In the genomic region with DNA sequence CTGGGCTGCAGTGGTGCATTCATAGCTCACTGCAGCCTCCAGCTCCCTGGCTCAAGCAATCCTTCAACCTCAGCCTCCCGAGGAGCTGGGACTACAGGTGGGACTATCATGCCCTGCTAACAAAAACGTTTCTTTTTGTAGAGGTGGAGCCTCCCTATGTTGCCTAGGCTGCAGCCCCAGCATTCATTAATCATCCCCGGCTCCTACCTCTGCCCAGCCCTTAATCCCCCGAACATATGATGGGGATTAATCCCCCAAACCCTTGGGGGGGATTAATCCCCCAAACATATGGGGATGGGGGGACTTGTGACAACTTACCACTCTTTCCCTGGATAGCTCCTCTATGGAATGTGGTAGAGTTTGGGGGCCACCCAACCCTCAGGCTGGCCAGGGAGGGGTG, we compare ENCODE assay signal across 23 cellular contexts. TPM values are rescaled to one million over a fixed set of nuclear protein-coding genes. Genes with fewer than 3 reads are reported as not detected.
"Had no signal": no experiment of that assay in that cellular context is flagged by ENCODE, and none has a peak within 500 bp of the region (broad histone marks: within the 10 kb centered on the region; RNA-seq: fewer than 3 reads in every experiment).

No MANE protein-coding gene starts in this region.

- H3K27me3 ChIP-seq: ascending aorta, breast epithelium, colonic mucosa had no signal

- H3K27ac ChIP-seq: ascending aorta, breast epithelium, cardiac muscle cell, colonic mucosa, epithelial cell of prostate, esophagus squamous epithelium, gastroesophageal sphincter, heart right ventricle had no signal

- H3K36me3 ChIP-seq: breast epithelium, cardiac muscle cell, colonic mucosa had no signal

- H3K4me3 ChIP-seq: ascending aorta, breast epithelium, cardiac muscle cell, colonic mucosa, esophagus squamous epithelium, gastroesophageal sphincter, heart right ventricle had no signal

- DNase-seq: activated CD4-positive, alpha-beta T cell treated with anti-CD3 and anti-CD28 coated beads for 1 hour; activated CD4-positive, alpha-beta T cell treated with anti-CD3 and anti-CD28 coated beads for 4 hours; activated CD4-positive, alpha-beta T cell treated with anti-CD3 and anti-CD28 coated beads, Interleukin-2, amount 10 ng/mL, durations not matched to agents 7 days and 5 days; activated CD4-positive, alpha-beta T cell treated with anti-CD3 and anti-CD28 coated beads, Interleukin-2, amount 50 U/mL, for 4 hours; activated CD8-positive, alpha-beta memory T cell treated with anti-CD3 and anti-CD28 coated beads, Interleukin-2, amount 50 U/mL, for 48 hours; activated gamma-delta T cell; activated naive CD4-positive, alpha-beta T cell; activated naive CD8-positive, alpha-beta T cell treated with anti-CD3 and anti-CD28 coated beads, Interleukin-2, amount 10 ng/mL, durations not matched to agents 7 days and 5 days; activated T-cell treated with anti-CD3 and anti-CD28 coated beads for 4 hours; activated T-cell treated with anti-CD3 and anti-CD28 coated beads, Interleukin-2, amount 50 U/mL, for 24 hours; activated T-cell treated with anti-CD3 and anti-CD28 coated beads, Interleukin-2, amount 50 U/mL, for 72 hours; central memory CD4-positive, alpha-beta T cell; cerebellar nuclear complex; effector CD8-positive, alpha-beta T cell; esophagus squamous epithelium had no signal

- H3K4me1 ChIP-seq: ascending aorta, breast epithelium had no signal

- H3K9me3 ChIP-seq: ascending aorta, breast epithelium, colonic mucosa, esophagus squamous epithelium, gastroesophageal sphincter, heart right ventricle had no signal

RNA-seq across cellular contexts. Expression of a gene that starts 46.4 kb away (rescaled TPM):
- total RNA-seq: activated CD4-positive, alpha-beta memory T cell treated with anti-CD3 and anti-CD28 coated beads, Interleukin-2, amount 10 ng/mL, durations not matched to agents 7 days and 5 days; activated CD4-positive, alpha-beta T cell treated with anti-CD3 and anti-CD28 coated beads, Interleukin-2, amount 10 ng/mL, durations not matched to agents 7 days and 5 days had no signal
